27 cellular contexts compared by ENCODE assay signal in genomic region chr2:24206714-24207113, GRCh38. TPM values are rescaled to one million over a fixed set of nuclear protein-coding genes. Genes with fewer than 3 reads are reported as not detected.
"Had no signal": no experiment of that assay in that cellular context is flagged by ENCODE, and none has a peak within 500 bp of the region (broad histone marks: within the 10 kb centered on the region; RNA-seq: fewer than 3 reads in every experiment).

No MANE protein-coding gene starts in this region.

- H3K27me3 ChIP-seq: brain microvascular endothelial cell, esophagus squamous epithelium, left lung, uterus had no signal

- DNase-seq: activated CD4-positive, alpha-beta T cell treated with anti-CD3 and anti-CD28 coated beads for 36 hours; activated CD4-positive, alpha-beta T cell treated with anti-CD3 and anti-CD28 coated beads, Interleukin-2, amount 50 U/mL, for 4 hours; activated CD4-positive, CD25-positive, alpha-beta regulatory T cell; activated naive CD4-positive, alpha-beta T cell; activated T-cell treated with anti-CD3 and anti-CD28 coated beads, Interleukin-2, amount 50 U/mL, for 48 hours; amniotic stem cell; brain microvascular endothelial cell; esophagus squamous epithelium; foreskin melanocyte; left lung; lower lobe of right lung; mesenchymal stem cell; naive thymus-derived CD8-positive, alpha-beta T cell; retina; stimulated activated CD4-positive, alpha-beta T cell treated with anti-CD3 and anti-CD28 coated beads, Interleukin-12 subunit alpha, Interleukin-12 subunit beta, amount 100 ng/mL, for 4 hours; stimulated activated CD4-positive, alpha-beta T cell treated with anti-CD3 and anti-CD28 coated beads, Interleukin-4, amount 100 ng/mL, for 1 hour; stimulated activated naive CD8-positive, alpha-beta T cell treated with anti-CD3 and anti-CD28 coated beads, Interleukin-15, amount 100 ng/mL, for 72 hours; substantia nigra; T-helper 1 cell; uterus had no signal

- H3K4me3 ChIP-seq: esophagus squamous epithelium, left lung, lower lobe of right lung, prostate gland, skin epidermis, uterus had no signal

- H3K9me3 Mint-ChIP-seq: dendritic cell treated with granulocyte-macrophage colony-stimulating factor and Interleukin-4, amounts not matched to agents 40 ng/mL and 50 ng/mL, for 4 days; naive thymus-derived CD8-positive, alpha-beta T cell; stimulated activated naive CD8-positive, alpha-beta T cell treated with anti-CD3 and anti-CD28 coated beads, Interleukin-15, amount 100 ng/mL, for 72 hours; type B pancreatic cell had no signal

- H3K36me3 ChIP-seq: uterus had no signal

- H3K4me1 ChIP-seq: esophagus squamous epithelium, left lung, lower lobe of right lung, prostate gland, uterus had no signal

- H3K9me3 ChIP-seq: esophagus squamous epithelium, left lung, lower lobe of right lung, prostate gland, uterus had no signal

- H3K27ac Mint-ChIP-seq: activated CD4-positive, alpha-beta T cell treated with anti-CD3 and anti-CD28 coated beads for 36 hours; dendritic cell treated with granulocyte-macrophage colony-stimulating factor and Interleukin-4, amounts not matched to agents 40 ng/mL and 50 ng/mL, for 4 days; type B pancreatic cell had no signal

- ATAC-seq: activated CD4-positive, alpha-beta T cell treated with anti-CD3 and anti-CD28 coated beads for 36 hours; left lung; lower lobe of right lung; naive thymus-derived CD8-positive, alpha-beta T cell; sciatic nerve; stimulated activated naive CD8-positive, alpha-beta T cell treated with anti-CD3 and anti-CD28 coated beads, Interleukin-15, amount 100 ng/mL, for 72 hours had no signal

- H3K4me1 Mint-ChIP-seq: activated CD4-positive, alpha-beta T cell treated with anti-CD3 and anti-CD28 coated beads for 36 hours; stimulated activated naive CD8-positive, alpha-beta T cell treated with anti-CD3 and anti-CD28 coated beads, Interleukin-15, amount 100 ng/mL, for 72 hours had no signal

- H3K27ac ChIP-seq: brain microvascular endothelial cell, epithelial cell of prostate, esophagus squamous epithelium, left lung, lower lobe of right lung, prostate gland, skin epidermis, uterus had no signal

- H3K4me3 Mint-ChIP-seq: activated CD4-positive, alpha-beta T cell treated with anti-CD3 and anti-CD28 coated beads for 36 hours; dendritic cell treated with granulocyte-macrophage colony-stimulating factor and Interleukin-4, amounts not matched to agents 40 ng/mL and 50 ng/mL, for 4 days; stimulated activated naive CD8-positive, alpha-beta T cell treated with anti-CD3 and anti-CD28 coated beads, Interleukin-15, amount 100 ng/mL, for 72 hours; type B pancreatic cell had no signal

- H3K27me3 Mint-ChIP-seq: activated CD4-positive, alpha-beta T cell treated with anti-CD3 and anti-CD28 coated beads for 36 hours; dendritic cell treated with granulocyte-macrophage colony-stimulating factor and Interleukin-4, amounts not matched to agents 40 ng/mL and 50 ng/mL, for 4 days; naive thymus-derived CD8-positive, alpha-beta T cell; stimulated activated naive CD8-positive, alpha-beta T cell treated with anti-CD3 and anti-CD28 coated beads, Interleukin-15, amount 100 ng/mL, for 72 hours; type B pancreatic cell had no signal

RNA-seq across cellular contexts. Expression of gene FAM228A, which starts 31.9 kb away (rescaled TPM):
- total RNA-seq: astrocyte had no signal
